Comparison of ENCODE assay signal across 8 cellular contexts in the genomic region with DNA sequence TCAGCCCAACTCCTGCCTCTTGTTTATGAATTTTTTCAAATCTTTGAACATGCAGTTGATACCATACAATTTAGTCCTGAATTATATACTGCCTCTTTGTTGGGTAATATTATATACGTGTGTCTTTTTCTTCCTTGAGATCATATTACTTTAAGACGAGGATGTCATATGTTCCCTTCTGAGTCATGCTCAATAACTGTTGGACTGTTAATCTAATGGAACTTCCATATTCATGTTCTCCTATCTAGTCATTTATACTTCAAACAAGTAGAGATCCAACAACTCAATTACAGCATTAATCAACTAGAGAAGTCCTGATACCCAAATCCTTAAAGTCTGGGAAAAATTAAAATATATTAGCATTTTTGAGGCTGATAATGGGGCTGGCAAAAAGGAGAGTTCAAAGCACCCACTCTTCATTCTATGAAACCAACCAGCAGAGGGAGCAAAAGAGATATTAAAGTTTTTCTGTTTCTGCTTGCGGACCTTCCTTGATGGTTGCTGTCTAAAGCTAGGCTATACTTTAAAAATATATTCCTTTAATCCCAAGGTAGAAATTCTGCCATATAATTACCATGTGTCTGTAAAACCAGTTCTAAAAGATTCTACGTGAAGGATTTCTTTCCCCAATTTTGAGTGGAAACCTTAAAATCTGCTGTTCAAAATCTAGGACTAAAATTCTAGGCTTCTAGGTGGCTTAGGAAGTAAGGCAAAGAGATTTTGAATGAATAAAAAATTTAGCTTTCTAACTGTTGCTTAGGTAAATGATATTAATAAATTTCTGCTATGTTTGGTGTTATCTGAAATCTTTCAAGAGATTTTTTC.
A peak's percentile ranks its signal among the peaks of the same experiment; 100 is the strongest.
DNase-seq lines count a peak whose midpoint lies in the region; FAIRE-seq and TF ChIP-seq lines count a peak whose summit lies in the region.

No MANE protein-coding gene starts in this region.

- no peak for DNase-seq in H54 (ENCODE audit: insufficient read length, low spot score)
- peak; percentile 7 for DNase-seq in NCI-H526 treated with DMSO at 0.1 percent for 48 hours (lab: John Stamatoyannopoulos, UW)
- DNase-seq in cardiac fibroblast (ENCODE audit: low read depth in 2 of 2): peak; percentile 51 to 73
- peak; percentile 50 for DNase-seq in mesendoderm
- DNase-seq in central memory CD4-positive, alpha-beta T cell: no peak
- DNase-seq in effector CD8-positive, alpha-beta T cell (lab: John Stamatoyannopoulos, UW): no peak
- DNase-seq in T-helper 9 cell: no peak

- H3K4me3 ChIP-seq in DOHH2 (ENCODE audit: low read length) (no peak overlapping the region), cardiac fibroblast (replicated peaks in 1 of 2; ENCODE audit: low read depth in 2 of 2, low read length in 2 of 2) (no peak overlapping the region), mesendoderm (ENCODE audit: low read length) (no peak overlapping the region)

- H3K27ac ChIP-seq in DOHH2 (ENCODE audit: low read depth, low read length) (no peak overlapping the region), mesendoderm (ENCODE audit: low read depth, low read length) (no peak overlapping the region)

- no peaks in the 10 kb centered on the region for H3K9me2 ChIP-seq in DOHH2 (replicated peaks; ENCODE audit: control insufficient read depth, low read length)

- no peak overlapping the region for H2BK15ac ChIP-seq in mesendoderm (replicated peaks; ENCODE audit: low read depth)

- peak; percentile 88 for FAIRE-seq in H54 (lab: Jason Lieb, UNC)

- H3K9ac ChIP-seq in mesendoderm (ENCODE audit: low read length): no peak overlapping the region

- WGBS in mesendoderm (ENCODE audit: extremely low coverage, insufficient coverage, low lambda C conversion rate): no CpG with 5 or more reads among the region's 4 CpGs

- H3F3A ChIP-seq in DOHH2 (ENCODE audit: control insufficient read depth, insufficient read depth): no peaks in the 10 kb centered on the region

- H2BK120ac ChIP-seq in mesendoderm (ENCODE audit: low read depth, low read length): no peak overlapping the region

- no peaks in the 10 kb centered on the region for H4K20me1 ChIP-seq in DOHH2 (ENCODE audit: control insufficient read depth, insufficient read depth, low read depth, low read length)

- H3K79me2 ChIP-seq in DOHH2 (ENCODE audit: control insufficient read depth, low read length): no peaks in the 10 kb centered on the region
- H3K79me2 ChIP-seq in mesendoderm (ENCODE audit: control insufficient read depth, insufficient read depth, low read length): no peaks in the 10 kb centered on the region

- no peaks in the 10 kb centered on the region for H3K36me3 ChIP-seq in DOHH2 (ENCODE audit: control insufficient read depth, low read length)
- H3K36me3 ChIP-seq in mesendoderm (ENCODE audit: control insufficient read depth, insufficient read depth, low read length): no peaks in the 10 kb centered on the region

- H3K4me2 ChIP-seq in DOHH2 (ENCODE audit: low read length) (no peak overlapping the region), mesendoderm (ENCODE audit: low read length) (no peak overlapping the region)

- H2AK5ac ChIP-seq in mesendoderm (ENCODE audit: low read length): no peak overlapping the region

- H3K18ac ChIP-seq in mesendoderm (ENCODE audit: low read length): no peak overlapping the region

- TF ChIP-seq POLR2A in H54 (IDR thresholded peaks at IDR 0.05; ENCODE audit: low read depth, low read length): no peak

- no peak overlapping the region for H3K23ac ChIP-seq in mesendoderm (ENCODE audit: low read length)

- H3K4me1 ChIP-seq in DOHH2 (ENCODE audit: control insufficient read depth, low read length) (no peaks in the 10 kb centered on the region), mesendoderm (ENCODE audit: control insufficient read depth, low read depth, low read length) (no peaks in the 10 kb centered on the region)

- H3K79me1 ChIP-seq in mesendoderm (ENCODE audit: low read length): no peaks in the 10 kb centered on the region

- no peak overlapping the region for H3K56ac ChIP-seq in mesendoderm (ENCODE audit: low read length)

- H4K8ac ChIP-seq in mesendoderm (ENCODE audit: low read depth, low read length): no peak overlapping the region

- no peaks in the 10 kb centered on the region for H3K9me3 ChIP-seq in DOHH2 (ENCODE audit: control insufficient read depth, insufficient read depth, low read length)

- H4K5ac ChIP-seq in mesendoderm (ENCODE audit: low read length): no peak overlapping the region

- H2BK5ac ChIP-seq in mesendoderm (ENCODE audit: low read length): no peak overlapping the region

- no peak overlapping the region for H3K4ac ChIP-seq in mesendoderm (ENCODE audit: low read depth, low read length)

- no peaks in the 10 kb centered on the region for H3K27me3 ChIP-seq in DOHH2 (ENCODE audit: control insufficient read depth, low read length)
- H3K27me3 ChIP-seq in mesendoderm (ENCODE audit: insufficient read depth, low read length, poor library complexity): no peaks in the 10 kb centered on the region

- TF ChIP-seq CTCF in DOHH2 (IDR thresholded peaks at IDR 0.05; ENCODE audit: low read depth, low read length, poor library complexity, severe bottlenecking) (peak; percentile 44), cardiac fibroblast (IDR thresholded peaks at IDR 0.05; ENCODE audit: low read depth, low read length) (peak; percentile 56)

Comparison
In these comparisons a context has a peak if more than half of its experiments do, and no peak if none do; other contexts are left out.
1. DNase-seq: peak in NCI-H526 treated with DMSO at 0.1 percent for 48 hours (single experiment), cardiac fibroblast (2 of 2) and mesendoderm (single experiment); none in H54 (single experiment), central memory CD4-positive, alpha-beta T cell (single experiment), effector CD8-positive, alpha-beta T cell (single experiment) and T-helper 9 cell (single experiment).